1 cellular context compared by ENCODE assay signal in genomic region chr7:158143196-158144120, GRCh38.
TF ChIP-seq lines count a peak whose summit lies in the region.

No MANE protein-coding gene starts in this region.

TF ChIP-seq in HepG2, 621 proteins besides CTCF, POLR2A, EP300 and RAD21 (continued from another document and continues in another):
- TF ChIP-seq ZNF646 (CRISPR knock-in tag; IDR thresholded peaks at IDR 0.05) (no peak), ZNF687 (CRISPR knock-in tag; IDR thresholded peaks at IDR 0.05) (peak; percentile 72), NCOR1 (IDR thresholded peaks at IDR 0.05; ENCODE audit: borderline replicate concordance, low read length) (peak; percentile 26; the same call in 1 of the 2 replicates), ZFAT (CRISPR knock-in tag; conservative IDR thresholded peaks at IDR 0.05) (no peak), PRDM10 (CRISPR knock-in tag; IDR thresholded peaks at IDR 0.05; ENCODE audit: low read depth) (no peak), ZNF230 (CRISPR knock-in tag; IDR thresholded peaks at IDR 0.05) (no peak), ERF (CRISPR knock-in tag; IDR thresholded peaks at IDR 0.05) (no peak), HNRNPH1 (optimal IDR thresholded peaks at IDR 0.05; ENCODE audit: low read depth, low read length) (no peak), ZNF512 (CRISPR knock-in tag; IDR thresholded peaks at IDR 0.05) (no peak), ZNF142 (CRISPR knock-in tag; IDR thresholded peaks at IDR 0.05) (no peak), ATF2 (CRISPR knock-in tag; IDR thresholded peaks at IDR 0.05) (no peak), TEF (CRISPR knock-in tag; IDR thresholded peaks at IDR 0.05) (no peak), ZNF44 (CRISPR knock-in tag; IDR thresholded peaks at IDR 0.05) (no peak), ZNF772 (CRISPR knock-in tag; IDR thresholded peaks at IDR 0.05) (no peak), FOXP1 (IDR thresholded peaks at IDR 0.05) (no peak), FOXP1 (CRISPR knock-in tag; IDR thresholded peaks at IDR 0.05) (no peak), SETDB1 (CRISPR knock-in tag; IDR thresholded peaks at IDR 0.05; ENCODE audit: borderline replicate concordance) (no peak), ZNF543 (CRISPR knock-in tag; IDR thresholded peaks at IDR 0.05) (no peak), ARID3A (IDR thresholded peaks at IDR 0.05; ENCODE audit: low read depth, low read length) (no peak), EED (CRISPR knock-in tag; IDR thresholded peaks at IDR 0.05) (no peak), ZMYM2 (CRISPR knock-in tag; IDR thresholded peaks at IDR 0.05) (peak; percentile 81; the same call in 1 of the 2 replicates), NBN (conservative IDR thresholded peaks at IDR 0.05) (no peak), TBP (CRISPR knock-in tag; IDR thresholded peaks at IDR 0.05) (no peak)
